In genomic region chr10:48523820-48524758, GRCh38 we compare ENCODE assay signal across 9 cellular contexts.
DNase-seq lines count a peak whose midpoint lies in the region; ATAC-seq and TF ChIP-seq lines count a peak whose summit lies in the region.
"Had no signal": no experiment of that assay in that cellular context is flagged by ENCODE, and none has a peak within 500 bp of the region (broad histone marks: within the 10 kb centered on the region; RNA-seq: fewer than 3 reads in every experiment).

No MANE protein-coding gene starts in this region.

- H3K4me3 Mint-ChIP-seq in CD8-positive, alpha-beta memory T cell = no peak overlapping the region
- H3K4me3 Mint-ChIP-seq: activated naive CD4-positive, alpha-beta T cell treated with anti-CD3 and anti-CD28 coated beads, Interleukin-2, amount 50 U/mL, for 24 hours had no signal

- no peak overlapping the region for H3K27ac ChIP-seq in rectal smooth muscle tissue (ENCODE audit: low read depth, low read length)
- no peak overlapping the region for H3K27ac ChIP-seq in CD8-positive, alpha-beta memory T cell (ENCODE audit: low read depth, low read length)

- DNase-seq in activated CD8-positive, alpha-beta memory T cell treated with anti-CD3 and anti-CD28 coated beads for 24 hours = peak; percentile 56
- no peak for DNase-seq in activated CD8-positive, alpha-beta memory T cell treated with anti-CD3 and anti-CD28 coated beads, Interleukin-2, amount 50 U/mL, for 4 hours
- DNase-seq in glomerular visceral epithelial cell (ENCODE audit: extremely low spot score) (peak; percentile 52), NCI-H1694 (lab: John Stamatoyannopoulos, UW) (no peak), HCEC 1CT (no peak)
- DNase-seq in CD8-positive, alpha-beta memory T cell = no peak

- no peaks in the 10 kb centered on the region for H3K36me3 Mint-ChIP-seq in CD8-positive, alpha-beta memory T cell
- H3K36me3 Mint-ChIP-seq: activated naive CD4-positive, alpha-beta T cell treated with anti-CD3 and anti-CD28 coated beads, Interleukin-2, amount 50 U/mL, for 24 hours had no signal

- peak; percentile 63 for ATAC-seq in SK-N-SH treated with all-trans-retinoic acid at 6 μM for 48 hours

- POLR2A ChIA-PET in CD8-positive, alpha-beta memory T cell (lab: Charles Lee) = no interaction called here

- H3K9ac ChIP-seq in rectal smooth muscle tissue (ENCODE audit: low read length) = no peak overlapping the region

- H3K4me1 ChIP-seq in rectal smooth muscle tissue (ENCODE audit: control insufficient read depth, insufficient read depth, low read length) = peaks cover 7% of the 10 kb centered on the region
- no peaks in the 10 kb centered on the region for H3K4me1 ChIP-seq in CD8-positive, alpha-beta memory T cell (ENCODE audit: insufficient read depth, low read length)

- H3K27me3 ChIP-seq in rectal smooth muscle tissue (ENCODE audit: control insufficient read depth, insufficient read depth, low read length) = no peaks in the 10 kb centered on the region
- H3K27me3 ChIP-seq in CD8-positive, alpha-beta memory T cell (ENCODE audit: insufficient read depth, low read length, poor library complexity, severe bottlenecking) = no peaks in the 10 kb centered on the region

- H3K27me3 Mint-ChIP-seq in CD8-positive, alpha-beta memory T cell = peaks cover 37 to 51% of the 10 kb centered on the region in 2 donors

- CTCF ChIA-PET in CD8-positive, alpha-beta memory T cell (lab: Charles Lee) = no interaction called here

- H3K36me3 ChIP-seq in rectal smooth muscle tissue (ENCODE audit: control insufficient read depth, insufficient read depth, low read length) = no peaks in the 10 kb centered on the region
- H3K36me3 ChIP-seq in CD8-positive, alpha-beta memory T cell (ENCODE audit: insufficient read depth, low read length) = no peaks in the 10 kb centered on the region

- H3K27ac Mint-ChIP-seq in CD8-positive, alpha-beta memory T cell = no peak overlapping the region
- H3K27ac Mint-ChIP-seq: activated naive CD4-positive, alpha-beta T cell treated with anti-CD3 and anti-CD28 coated beads, Interleukin-2, amount 50 U/mL, for 24 hours had no signal

- peaks cover 0 to 2% (median 0%) of the 10 kb centered on the region in 5 donors for H3K9me3 Mint-ChIP-seq in CD8-positive, alpha-beta memory T cell
- H3K9me3 Mint-ChIP-seq: activated naive CD4-positive, alpha-beta T cell treated with anti-CD3 and anti-CD28 coated beads, Interleukin-2, amount 50 U/mL, for 24 hours had no signal

- H3K4me3 ChIP-seq in rectal smooth muscle tissue (ENCODE audit: low read length) = peak overlapping the region; percentile 62
- no peak overlapping the region for H3K4me3 ChIP-seq in CD8-positive, alpha-beta memory T cell (ENCODE audit: low read length)

- H3K9me3 ChIP-seq in CD8-positive, alpha-beta memory T cell (ENCODE audit: low read length) = no peaks in the 10 kb centered on the region

- H3K4me1 Mint-ChIP-seq in CD8-positive, alpha-beta memory T cell = peaks cover 0 to 3% (median 0%) of the 10 kb centered on the region in 3 donors
- H3K4me1 Mint-ChIP-seq: activated naive CD4-positive, alpha-beta T cell treated with anti-CD3 and anti-CD28 coated beads, Interleukin-2, amount 50 U/mL, for 24 hours had no signal

TF ChIP-seq in SK-N-SH treated with all-trans-retinoic acid at 6 μM for 48 hours, 23 proteins besides CTCF, POLR2A, EP300 and RAD21:
- TF ChIP-seq PATZ1 (CRISPR knock-in tag; IDR thresholded peaks at IDR 0.05; ENCODE audit: borderline replicate concordance) (no peak), SNAI2 (CRISPR knock-in tag; IDR thresholded peaks at IDR 0.05) (no peak), CSDC2 (CRISPR knock-in tag; IDR thresholded peaks at IDR 0.05) (no peak), ZNF565 (CRISPR knock-in tag; conservative IDR thresholded peaks at IDR 0.05; ENCODE audit: low read depth) (no peak), TSHZ2 (CRISPR knock-in tag; IDR thresholded peaks at IDR 0.05) (no peak), ZFP3 (CRISPR knock-in tag; IDR thresholded peaks at IDR 0.05) (no peak), ZFP30 (CRISPR knock-in tag; IDR thresholded peaks at IDR 0.05) (no peak)

Comparison
In these comparisons a context has a peak if more than half of its experiments do, and no peak if none do; other contexts are left out.
1. DNase-seq: peak in activated CD8-positive, alpha-beta memory T cell treated with anti-CD3 and anti-CD28 coated beads for 24 hours (single experiment) and glomerular visceral epithelial cell (single experiment); none in activated CD8-positive, alpha-beta memory T cell treated with anti-CD3 and anti-CD28 coated beads, Interleukin-2, amount 50 U/mL, for 4 hours (single experiment), NCI-H1694 (single experiment), CD8-positive, alpha-beta memory T cell (0 of 5) and HCEC 1CT (single experiment).